Comparison of ENCODE assay signal across 12 cellular contexts in the genomic region with DNA sequence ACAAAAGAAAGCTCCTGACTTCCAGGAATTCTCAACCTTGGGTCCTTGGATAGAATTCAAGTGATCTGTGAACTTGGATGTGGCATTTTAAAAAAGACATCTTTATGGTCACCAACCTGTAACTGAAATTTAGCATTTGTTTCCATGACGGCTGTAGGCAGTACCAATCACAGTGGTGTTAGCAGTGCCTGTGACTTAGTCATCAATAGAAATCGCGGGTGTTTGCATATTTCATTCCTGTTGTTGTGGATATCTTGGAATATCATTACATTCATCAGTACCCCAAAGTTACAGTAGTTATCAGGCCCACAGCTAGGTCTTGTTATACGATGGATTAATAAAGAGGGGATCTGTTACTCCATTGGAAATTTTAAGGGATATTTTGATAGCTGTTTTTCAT.
DNase-seq lines count a peak whose midpoint lies in the region; ATAC-seq and TF ChIP-seq lines count a peak whose summit lies in the region.
"Had no signal": no experiment of that assay in that cellular context is flagged by ENCODE, and none has a peak within 500 bp of the region (broad histone marks: within the 10 kb centered on the region; RNA-seq: fewer than 3 reads in every experiment).

No MANE protein-coding gene starts in this region.

- WGBS in esophagus, 2 donors, result 31 to 45% methylated on average over 4 of the region's 4 CpGs

- peaks cover 21% of the 10 kb centered on the region for H3K4me1 Mint-ChIP-seq in nephron

- H3K4me3 ChIP-seq in ACC112 (ENCODE audit: low read depth, low read length), result no peak overlapping the region
- H3K4me3 ChIP-seq in esophagus (ENCODE audit: low read depth in 1 of 2, low read length in 2 of 2), result no peak overlapping the region

- DNase-seq in RWPE1 (ENCODE audit: low spot score) (peak; percentile 45), midbrain (lab: John Stamatoyannopoulos, UW) (no peak), NCI-H146 (lab: John Stamatoyannopoulos, UW) (no peak), NCI-H446 treated with DMSO at 0.1 percent for 48 hours (lab: John Stamatoyannopoulos, UW) (no peak)
- DNase-seq: activated CD4-positive, CD25-positive, alpha-beta regulatory T cell treated with anti-CD3 and anti-CD28 coated beads, Interleukin-2, amount 50 U/mL, for 72 hours; DMS 273 treated with DMSO at 0.1 percent for 48 hours; glutamatergic neuron had no signal

- peaks cover 20% of the 10 kb centered on the region for H3K79me2 ChIP-seq in ACC112 (ENCODE audit: control insufficient read depth, insufficient read depth, low read length, unreplicated experiment)

- H3K4me3 Mint-ChIP-seq in nephron, result no peak overlapping the region
- H3K4me3 Mint-ChIP-seq: T-helper 2 cell treated with Interferon-gamma antibody and Interleukin-4, amounts not matched to agents 5 μg/mL and 100 μg/mL, for 36 hours had no signal

- H3K27ac Mint-ChIP-seq in nephron, result peak overlapping the region in 2 of 3 experiments; percentile 21 to 48
- H3K27ac Mint-ChIP-seq: T-helper 2 cell treated with Interferon-gamma antibody and Interleukin-4, amounts not matched to agents 5 μg/mL and 100 μg/mL, for 36 hours had no signal

- peaks cover 34% of the 10 kb centered on the region for H3K36me3 Mint-ChIP-seq in nephron (ENCODE audit: low read depth)

- no peak for ATAC-seq in HG03432 (IDR thresholded peaks at IDR 0.05; ENCODE audit: unreplicated experiment)

- no peaks in the 10 kb centered on the region for H3K27me3 Mint-ChIP-seq in nephron (ENCODE audit: low read depth)

- CTCF ChIA-PET in RWPE1 (lab: Yijun Ruan, JAX), result interaction anchor here (0.6 kb wide), 2 partner anchors 31 to 158 kb away, joined by 3 to 4 read pairs; no protein-coding TSS in a partner anchor

- TF ChIP-seq CTCF in RWPE1 (conservative IDR thresholded peaks at IDR 0.05; ENCODE audit: low read depth), result no peak
- no peak for TF ChIP-seq CTCF in nephron (IDR thresholded peaks at IDR 0.05; ENCODE audit: unreplicated experiment in 3 of 3)

- H2AFZ ChIP-seq in ACC112 (ENCODE audit: low read length, unreplicated experiment), result no peak overlapping the region

- H3K9me3 ChIP-seq in esophagus (ENCODE audit: control insufficient read depth in 2 of 2, insufficient read depth in 1 of 2, low read depth in 1 of 2, low read length in 1 of 2), result no peaks in the 10 kb centered on the region

- POLR2A ChIA-PET in RWPE1 (lab: Yijun Ruan, JAX; ENCODE audit: low non-redundant PET), result interaction anchor here (0.6 kb wide), 1 partner anchor 619 kb away, joined by 7 read pairs; no protein-coding TSS in a partner anchor

- H3K36me3 ChIP-seq in ACC112 (ENCODE audit: insufficient read depth, low read length), result no peaks in the 10 kb centered on the region
- peaks cover 0 to 2% of the 10 kb centered on the region in 2 donors for H3K36me3 ChIP-seq in esophagus (ENCODE audit: control insufficient read depth in 2 of 2, insufficient read depth in 2 of 2, low read length in 1 of 2)

- H3K9me3 Mint-ChIP-seq in nephron, result peaks cover 13% of the 10 kb centered on the region
- H3K9me3 Mint-ChIP-seq: T-helper 2 cell treated with Interferon-gamma antibody and Interleukin-4, amounts not matched to agents 5 μg/mL and 100 μg/mL, for 36 hours had no signal

- no peaks in the 10 kb centered on the region for H3K27me3 ChIP-seq in ACC112 (ENCODE audit: insufficient read depth, low read length)
- H3K27me3 ChIP-seq in esophagus (ENCODE audit: control insufficient read depth in 1 of 2, insufficient read depth in 2 of 2, low read length in 2 of 2), result no peaks in the 10 kb centered on the region

- H3K27ac ChIP-seq in ACC112 (ENCODE audit: low read depth, low read length) (peak overlapping the region; percentile 61), RWPE1 (peak overlapping the region; percentile 100), esophagus (ENCODE audit: low read depth in 2 of 2, low read length in 1 of 2) (peak overlapping the region; percentile 98 to 99)

- H3K4me1 ChIP-seq in ACC112 (ENCODE audit: control insufficient read depth, insufficient read depth, low read length, unreplicated experiment), result peaks cover 27% of the 10 kb centered on the region
- peaks cover 11 to 22% of the 10 kb centered on the region in 2 donors for H3K4me1 ChIP-seq in esophagus (ENCODE audit: control insufficient read depth in 2 of 2, insufficient read depth in 2 of 2, low read length in 1 of 2)
